ENCODE assay signal across 2 cellular contexts in genomic region chr1:10679521-10680220, GRCh38.
TF ChIP-seq lines count a peak whose summit lies in the region.

No MANE protein-coding gene starts in this region.

TF ChIP-seq in WTC11, 78 proteins besides CTCF, POLR2A, EP300 and RAD21 (continued from another document and continues in another):
- TF ChIP-seq, protein P1, sequence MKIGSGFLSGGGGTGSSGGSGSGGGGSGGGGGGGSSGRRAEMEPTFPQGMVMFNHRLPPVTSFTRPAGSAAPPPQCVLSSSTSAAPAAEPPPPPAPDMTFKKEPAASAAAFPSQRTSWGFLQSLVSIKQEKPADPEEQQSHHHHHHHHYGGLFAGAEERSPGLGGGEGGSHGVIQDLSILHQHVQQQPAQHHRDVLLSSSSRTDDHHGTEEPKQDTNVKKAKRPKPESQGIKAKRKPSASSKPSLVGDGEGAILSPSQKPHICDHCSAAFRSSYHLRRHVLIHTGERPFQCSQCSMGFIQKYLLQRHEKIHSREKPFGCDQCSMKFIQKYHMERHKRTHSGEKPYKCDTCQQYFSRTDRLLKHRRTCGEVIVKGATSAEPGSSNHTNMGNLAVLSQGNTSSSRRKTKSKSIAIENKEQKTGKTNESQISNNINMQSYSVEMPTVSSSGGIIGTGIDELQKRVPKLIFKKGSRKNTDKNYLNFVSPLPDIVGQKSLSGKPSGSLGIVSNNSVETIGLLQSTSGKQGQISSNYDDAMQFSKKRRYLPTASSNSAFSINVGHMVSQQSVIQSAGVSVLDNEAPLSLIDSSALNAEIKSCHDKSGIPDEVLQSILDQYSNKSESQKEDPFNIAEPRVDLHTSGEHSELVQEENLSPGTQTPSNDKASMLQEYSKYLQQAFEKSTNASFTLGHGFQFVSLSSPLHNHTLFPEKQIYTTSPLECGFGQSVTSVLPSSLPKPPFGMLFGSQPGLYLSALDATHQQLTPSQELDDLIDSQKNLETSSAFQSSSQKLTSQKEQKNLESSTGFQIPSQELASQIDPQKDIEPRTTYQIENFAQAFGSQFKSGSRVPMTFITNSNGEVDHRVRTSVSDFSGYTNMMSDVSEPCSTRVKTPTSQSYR (CRISPR knock-in tag; IDR thresholded peaks at IDR 0.05), result no peak
- 0 out of 2 replicates have a peak, but pooled peaks have one; percentile 63 for TF ChIP-seq NFE2L1 (CRISPR knock-in tag; IDR thresholded peaks at IDR 0.05)
- no peak for TF ChIP-seq ZNF317 (CRISPR knock-in tag; IDR thresholded peaks at IDR 0.05; ENCODE audit: borderline replicate concordance, low read depth)
- TF ChIP-seq JUN (CRISPR knock-in tag; IDR thresholded peaks at IDR 0.05), result no peak
- TF ChIP-seq ZNF263 (CRISPR knock-in tag; IDR thresholded peaks at IDR 0.05; ENCODE audit: low read depth), result no peak
- TF ChIP-seq, protein P2, sequence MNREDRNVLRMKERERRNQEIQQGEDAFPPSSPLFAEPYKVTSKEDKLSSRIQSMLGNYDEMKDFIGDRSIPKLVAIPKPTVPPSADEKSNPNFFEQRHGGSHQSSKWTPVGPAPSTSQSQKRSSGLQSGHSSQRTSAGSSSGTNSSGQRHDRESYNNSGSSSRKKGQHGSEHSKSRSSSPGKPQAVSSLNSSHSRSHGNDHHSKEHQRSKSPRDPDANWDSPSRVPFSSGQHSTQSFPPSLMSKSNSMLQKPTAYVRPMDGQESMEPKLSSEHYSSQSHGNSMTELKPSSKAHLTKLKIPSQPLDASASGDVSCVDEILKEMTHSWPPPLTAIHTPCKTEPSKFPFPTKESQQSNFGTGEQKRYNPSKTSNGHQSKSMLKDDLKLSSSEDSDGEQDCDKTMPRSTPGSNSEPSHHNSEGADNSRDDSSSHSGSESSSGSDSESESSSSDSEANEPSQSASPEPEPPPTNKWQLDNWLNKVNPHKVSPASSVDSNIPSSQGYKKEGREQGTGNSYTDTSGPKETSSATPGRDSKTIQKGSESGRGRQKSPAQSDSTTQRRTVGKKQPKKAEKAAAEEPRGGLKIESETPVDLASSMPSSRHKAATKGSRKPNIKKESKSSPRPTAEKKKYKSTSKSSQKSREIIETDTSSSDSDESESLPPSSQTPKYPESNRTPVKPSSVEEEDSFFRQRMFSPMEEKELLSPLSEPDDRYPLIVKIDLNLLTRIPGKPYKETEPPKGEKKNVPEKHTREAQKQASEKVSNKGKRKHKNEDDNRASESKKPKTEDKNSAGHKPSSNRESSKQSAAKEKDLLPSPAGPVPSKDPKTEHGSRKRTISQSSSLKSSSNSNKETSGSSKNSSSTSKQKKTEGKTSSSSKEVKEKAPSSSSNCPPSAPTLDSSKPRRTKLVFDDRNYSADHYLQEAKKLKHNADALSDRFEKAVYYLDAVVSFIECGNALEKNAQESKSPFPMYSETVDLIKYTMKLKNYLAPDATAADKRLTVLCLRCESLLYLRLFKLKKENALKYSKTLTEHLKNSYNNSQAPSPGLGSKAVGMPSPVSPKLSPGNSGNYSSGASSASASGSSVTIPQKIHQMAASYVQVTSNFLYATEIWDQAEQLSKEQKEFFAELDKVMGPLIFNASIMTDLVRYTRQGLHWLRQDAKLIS (CRISPR knock-in tag; IDR thresholded peaks at IDR 0.05; ENCODE audit: borderline replicate concordance), result no peak
- TF ChIP-seq NFYB (CRISPR knock-in tag; conservative IDR thresholded peaks at IDR 0.05; ENCODE audit: low read depth), result no peak
- TF ChIP-seq ZNF121 (CRISPR knock-in tag; IDR thresholded peaks at IDR 0.05), result no peak
- TF ChIP-seq, protein P3, sequence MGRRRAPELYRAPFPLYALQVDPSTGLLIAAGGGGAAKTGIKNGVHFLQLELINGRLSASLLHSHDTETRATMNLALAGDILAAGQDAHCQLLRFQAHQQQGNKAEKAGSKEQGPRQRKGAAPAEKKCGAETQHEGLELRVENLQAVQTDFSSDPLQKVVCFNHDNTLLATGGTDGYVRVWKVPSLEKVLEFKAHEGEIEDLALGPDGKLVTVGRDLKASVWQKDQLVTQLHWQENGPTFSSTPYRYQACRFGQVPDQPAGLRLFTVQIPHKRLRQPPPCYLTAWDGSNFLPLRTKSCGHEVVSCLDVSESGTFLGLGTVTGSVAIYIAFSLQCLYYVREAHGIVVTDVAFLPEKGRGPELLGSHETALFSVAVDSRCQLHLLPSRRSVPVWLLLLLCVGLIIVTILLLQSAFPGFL (CRISPR knock-in tag; IDR thresholded peaks at IDR 0.05; ENCODE audit: borderline replicate concordance), result no peak
- TF ChIP-seq, protein P4, sequence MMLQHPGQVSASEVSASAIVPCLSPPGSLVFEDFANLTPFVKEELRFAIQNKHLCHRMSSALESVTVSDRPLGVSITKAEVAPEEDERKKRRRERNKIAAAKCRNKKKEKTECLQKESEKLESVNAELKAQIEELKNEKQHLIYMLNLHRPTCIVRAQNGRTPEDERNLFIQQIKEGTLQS (CRISPR knock-in tag; conservative IDR thresholded peaks at IDR 0.05), result no peak
- no peak for TF ChIP-seq SMAD4 (CRISPR knock-in tag; IDR thresholded peaks at IDR 0.05)
- TF ChIP-seq, protein P5, sequence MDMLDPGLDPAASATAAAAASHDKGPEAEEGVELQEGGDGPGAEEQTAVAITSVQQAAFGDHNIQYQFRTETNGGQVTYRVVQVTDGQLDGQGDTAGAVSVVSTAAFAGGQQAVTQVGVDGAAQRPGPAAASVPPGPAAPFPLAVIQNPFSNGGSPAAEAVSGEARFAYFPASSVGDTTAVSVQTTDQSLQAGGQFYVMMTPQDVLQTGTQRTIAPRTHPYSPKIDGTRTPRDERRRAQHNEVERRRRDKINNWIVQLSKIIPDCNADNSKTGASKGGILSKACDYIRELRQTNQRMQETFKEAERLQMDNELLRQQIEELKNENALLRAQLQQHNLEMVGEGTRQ (CRISPR knock-in tag; IDR thresholded peaks at IDR 0.05), result 0 out of 2 replicates have a peak, but pooled peaks have one; percentile 8
- TF ChIP-seq MAX (CRISPR knock-in tag; IDR thresholded peaks at IDR 0.05), result 0 out of 2 replicates have a peak, but pooled peaks have one; percentile 37

TF ChIP-seq in HepG2, 621 proteins besides CTCF, POLR2A, EP300 and RAD21 (continued from another document and continues in another):
- no peak for TF ChIP-seq E2F2 (CRISPR knock-in tag; IDR thresholded peaks at IDR 0.05; ENCODE audit: borderline replicate concordance)
- 0 out of 2 replicates have a peak, but pooled peaks have one; percentile 24 for TF ChIP-seq RXRB (CRISPR knock-in tag; IDR thresholded peaks at IDR 0.05; ENCODE audit: borderline replicate concordance)
- TF ChIP-seq ZNF501 (CRISPR knock-in tag; IDR thresholded peaks at IDR 0.05), result peak; percentile 51; the same call in 1 of the 2 replicates
- TF ChIP-seq, protein P6, sequence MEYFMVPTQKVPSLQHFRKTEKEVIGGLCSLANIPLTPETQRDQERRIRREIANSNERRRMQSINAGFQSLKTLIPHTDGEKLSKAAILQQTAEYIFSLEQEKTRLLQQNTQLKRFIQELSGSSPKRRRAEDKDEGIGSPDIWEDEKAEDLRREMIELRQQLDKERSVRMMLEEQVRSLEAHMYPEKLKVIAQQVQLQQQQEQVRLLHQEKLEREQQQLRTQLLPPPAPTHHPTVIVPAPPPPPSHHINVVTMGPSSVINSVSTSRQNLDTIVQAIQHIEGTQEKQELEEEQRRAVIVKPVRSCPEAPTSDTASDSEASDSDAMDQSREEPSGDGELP (IDR thresholded peaks at IDR 0.05; ENCODE audit: borderline replicate concordance, low read depth), result peak; percentile 97
- 0 out of 2 replicates have a peak, but pooled peaks have one; percentile 29 for TF ChIP-seq MED1 (CRISPR knock-in tag; IDR thresholded peaks at IDR 0.05)
- TF ChIP-seq BORCS8-MEF2B (CRISPR knock-in tag; IDR thresholded peaks at IDR 0.05), result peak; percentile 56; the same call in 1 of the 2 replicates
- no peak for TF ChIP-seq ZNF225 (CRISPR knock-in tag; IDR thresholded peaks at IDR 0.05)
- TF ChIP-seq, protein P7, sequence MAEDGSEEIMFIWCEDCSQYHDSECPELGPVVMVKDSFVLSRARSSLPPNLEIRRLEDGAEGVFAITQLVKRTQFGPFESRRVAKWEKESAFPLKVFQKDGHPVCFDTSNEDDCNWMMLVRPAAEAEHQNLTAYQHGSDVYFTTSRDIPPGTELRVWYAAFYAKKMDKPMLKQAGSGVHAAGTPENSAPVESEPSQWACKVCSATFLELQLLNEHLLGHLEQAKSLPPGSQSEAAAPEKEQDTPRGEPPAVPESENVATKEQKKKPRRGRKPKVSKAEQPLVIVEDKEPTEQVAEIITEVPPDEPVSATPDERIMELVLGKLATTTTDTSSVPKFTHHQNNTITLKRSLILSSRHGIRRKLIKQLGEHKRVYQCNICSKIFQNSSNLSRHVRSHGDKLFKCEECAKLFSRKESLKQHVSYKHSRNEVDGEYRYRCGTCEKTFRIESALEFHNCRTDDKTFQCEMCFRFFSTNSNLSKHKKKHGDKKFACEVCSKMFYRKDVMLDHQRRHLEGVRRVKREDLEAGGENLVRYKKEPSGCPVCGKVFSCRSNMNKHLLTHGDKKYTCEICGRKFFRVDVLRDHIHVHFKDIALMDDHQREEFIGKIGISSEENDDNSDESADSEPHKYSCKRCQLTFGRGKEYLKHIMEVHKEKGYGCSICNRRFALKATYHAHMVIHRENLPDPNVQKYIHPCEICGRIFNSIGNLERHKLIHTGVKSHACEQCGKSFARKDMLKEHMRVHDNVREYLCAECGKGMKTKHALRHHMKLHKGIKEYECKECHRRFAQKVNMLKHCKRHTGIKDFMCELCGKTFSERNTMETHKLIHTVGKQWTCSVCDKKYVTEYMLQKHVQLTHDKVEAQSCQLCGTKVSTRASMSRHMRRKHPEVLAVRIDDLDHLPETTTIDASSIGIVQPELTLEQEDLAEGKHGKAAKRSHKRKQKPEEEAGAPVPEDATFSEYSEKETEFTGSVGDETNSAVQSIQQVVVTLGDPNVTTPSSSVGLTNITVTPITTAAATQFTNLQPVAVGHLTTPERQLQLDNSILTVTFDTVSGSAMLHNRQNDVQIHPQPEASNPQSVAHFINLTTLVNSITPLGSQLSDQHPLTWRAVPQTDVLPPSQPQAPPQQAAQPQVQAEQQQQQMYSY (CRISPR knock-in tag; IDR thresholded peaks at IDR 0.05), result peak; percentile 100
- TF ChIP-seq REL (CRISPR knock-in tag; conservative IDR thresholded peaks at IDR 0.05), result no peak
- TF ChIP-seq SAP130 (CRISPR knock-in tag; IDR thresholded peaks at IDR 0.05; ENCODE audit: low read depth), result peak; percentile 63
- peak; percentile 57; the same call in 1 of the 2 replicates for TF ChIP-seq ZNF788 (CRISPR knock-in tag; IDR thresholded peaks at IDR 0.05; ENCODE audit: borderline replicate concordance)
- TF ChIP-seq NR2F6 (IDR thresholded peaks at IDR 0.05), result peak; percentile 27; the same call in 1 of the 2 replicates
- TF ChIP-seq NR2F6 (CRISPR knock-in tag; IDR thresholded peaks at IDR 0.05), result peak; percentile 20; the same call in 1 of the 2 replicates
- TF ChIP-seq THAP7 (CRISPR knock-in tag; IDR thresholded peaks at IDR 0.05), result 0 out of 2 replicates have a peak, but pooled peaks have one; percentile 31
- TF ChIP-seq SOX13 (IDR thresholded peaks at IDR 0.05), result no peak
- 0 out of 4 replicates have a peak, but pooled peaks of 1 of the 2 experiments have one; percentile 19 for TF ChIP-seq SOX13 (CRISPR knock-in tag; conservative IDR thresholded peaks at IDR 0.05 in 1 of 2, IDR thresholded peaks at IDR 0.05 in 1 of 2)
- TF ChIP-seq SRF (IDR thresholded peaks at IDR 0.05; ENCODE audit: low read depth, low read length), result 0 out of 2 replicates have a peak, but pooled peaks have one; percentile 22
- 0 out of 2 replicates have a peak, but pooled peaks have one; percentile 32 for TF ChIP-seq GATAD1 (CRISPR knock-in tag; IDR thresholded peaks at IDR 0.05)
- peak; percentile 82 for TF ChIP-seq XRCC5 (optimal IDR thresholded peaks at IDR 0.05; ENCODE audit: low read length)
- TF ChIP-seq, protein P8, sequence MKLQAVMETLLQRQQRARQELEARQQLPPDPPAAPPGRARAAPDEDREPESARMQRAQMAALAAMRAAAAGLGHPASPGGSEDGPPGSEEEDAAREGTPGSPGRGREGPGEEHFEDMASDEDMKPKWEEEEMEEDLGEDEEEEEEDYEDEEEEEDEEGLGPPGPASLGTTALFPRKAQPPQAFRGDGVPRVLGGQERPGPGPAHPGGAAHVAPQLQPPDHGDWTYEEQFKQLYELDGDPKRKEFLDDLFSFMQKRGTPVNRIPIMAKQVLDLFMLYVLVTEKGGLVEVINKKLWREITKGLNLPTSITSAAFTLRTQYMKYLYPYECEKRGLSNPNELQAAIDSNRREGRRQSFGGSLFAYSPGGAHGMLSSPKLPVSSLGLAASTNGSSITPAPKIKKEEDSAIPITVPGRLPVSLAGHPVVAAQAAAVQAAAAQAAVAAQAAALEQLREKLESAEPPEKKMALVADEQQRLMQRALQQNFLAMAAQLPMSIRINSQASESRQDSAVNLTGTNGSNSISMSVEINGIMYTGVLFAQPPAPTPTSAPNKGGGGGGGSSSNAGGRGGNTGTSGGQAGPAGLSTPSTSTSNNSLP (IDR thresholded peaks at IDR 0.05; ENCODE audit: low read depth, low read length), result peak; percentile 74
- peak; percentile 42; the same call in 1 of the 2 replicates for TF ChIP-seq RFX5 (IDR thresholded peaks at IDR 0.05; ENCODE audit: low read depth, low read length)
- peak; percentile 57; the same call in 1 of the 2 replicates for TF ChIP-seq FOXK1 (CRISPR knock-in tag; IDR thresholded peaks at IDR 0.05; ENCODE audit: borderline replicate concordance, low read depth)
- no peak for TF ChIP-seq ZNF205 (CRISPR knock-in tag; IDR thresholded peaks at IDR 0.05)
- peak; percentile 50; the same call in 1 of the 2 replicates for TF ChIP-seq MAZ (IDR thresholded peaks at IDR 0.05; ENCODE audit: borderline replicate concordance, low read depth, low read length)
- no peak for TF ChIP-seq MAZ (CRISPR knock-in tag; IDR thresholded peaks at IDR 0.05; ENCODE audit: low read depth)
- no peak for TF ChIP-seq ZNF850 (CRISPR knock-in tag; conservative IDR thresholded peaks at IDR 0.05)
- TF ChIP-seq TBX2 (CRISPR knock-in tag; IDR thresholded peaks at IDR 0.05; ENCODE audit: borderline replicate concordance), result 0 out of 2 replicates have a peak, but pooled peaks have one; percentile 28
- TF ChIP-seq HMG20B (CRISPR knock-in tag; conservative IDR thresholded peaks at IDR 0.05), result 0 out of 2 replicates have a peak, but pooled peaks have one; percentile 22
- TF ChIP-seq RARA (CRISPR knock-in tag; IDR thresholded peaks at IDR 0.05), result 0 out of 2 replicates have a peak, but pooled peaks have one; percentile 16
- TF ChIP-seq EZH2 (conservative IDR thresholded peaks at IDR 0.05; ENCODE audit: low read depth, low read length), result no peak
- TF ChIP-seq IKZF5 (CRISPR knock-in tag; IDR thresholded peaks at IDR 0.05), result peak; percentile 47; the same call in 1 of the 2 replicates
